2 cellular contexts compared by ENCODE assay signal in the genomic region with DNA sequence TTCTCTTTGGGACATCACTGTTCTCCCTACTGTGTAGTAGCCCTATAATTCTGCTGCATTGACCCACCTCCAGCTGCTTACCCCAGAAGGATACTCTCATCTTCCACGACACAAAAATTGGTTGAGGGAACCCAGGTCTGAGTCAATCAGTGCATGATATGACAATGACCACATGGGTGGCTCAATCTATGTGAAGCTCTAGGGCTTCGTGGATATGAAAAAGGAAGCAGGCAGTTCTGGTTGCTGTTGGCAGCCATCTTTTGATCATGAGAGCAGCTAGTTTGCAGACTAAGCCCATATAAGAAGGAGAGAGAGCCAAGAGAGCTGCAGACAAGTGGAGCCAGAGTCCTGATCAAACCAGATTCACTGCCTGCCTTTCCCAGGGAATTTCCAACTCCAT.
TF ChIP-seq lines count a peak whose summit lies in the region.

No MANE protein-coding gene starts in this region.

TF ChIP-seq in GM23338, 12 proteins besides CTCF, POLR2A, EP300 and RAD21 (continues in another document):
- TF ChIP-seq ETS1 (IDR thresholded peaks at IDR 0.05) (no peak), ZNF114 (CRISPR knock-in tag; IDR thresholded peaks at IDR 0.05) (no peak), NANOG (IDR thresholded peaks at IDR 0.05; ENCODE audit: borderline replicate concordance) (no peak), REST (IDR thresholded peaks at IDR 0.05; ENCODE audit: unreplicated experiment) (no peak), STAT1 (IDR thresholded peaks at IDR 0.05; ENCODE audit: unreplicated experiment) (no peak), EZH2 (IDR thresholded peaks at IDR 0.05; ENCODE audit: low read depth, unreplicated experiment) (no peak), POLR2AphosphoS5 (IDR thresholded peaks at IDR 0.05; ENCODE audit: low read depth) (no peak), ZNF331 (CRISPR knock-in tag; IDR thresholded peaks at IDR 0.05; ENCODE audit: low read depth) (no peak), CREB1 (CRISPR knock-in tag; IDR thresholded peaks at IDR 0.05; ENCODE audit: low read depth) (no peak), EZH2phosphoT487 (IDR thresholded peaks at IDR 0.05; ENCODE audit: unreplicated experiment) (no peak), JUNB (IDR thresholded peaks at IDR 0.05; ENCODE audit: unreplicated experiment) (no peak)

TF ChIP-seq in H1, 55 proteins besides CTCF, POLR2A, EP300 and RAD21:
- TF ChIP-seq RFX5 (IDR thresholded peaks at IDR 0.05; ENCODE audit: borderline replicate concordance, low read depth, low read length) (no peak), POLR2AphosphoS5 (IDR thresholded peaks at IDR 0.05; ENCODE audit: low read depth, low read length) (no peak), TCF12 (IDR thresholded peaks at IDR 0.05; ENCODE audit: low read depth, low read length) (no peak), MAFK (IDR thresholded peaks at IDR 0.05; ENCODE audit: low read depth, low read length) (no peak)
